8 cellular contexts compared by ENCODE assay signal in genomic region chr15:94670436-94671034, GRCh38.
DNase-seq lines count a peak whose midpoint lies in the region; TF ChIP-seq lines count a peak whose summit lies in the region.

No MANE protein-coding gene starts in this region.

- no peaks in the 10 kb centered on the region for H3K4me1 ChIP-seq in prostate gland (replicated peaks)

- intact Hi-C loops in prostate gland (cut with DNase I), result no loop called here

- DNase-seq in GM06990 (ENCODE audit: extremely low read depth, insufficient read length), result no peak
- peak; percentile 37 for DNase-seq in HT1080 (ENCODE audit: low read depth)
- DNase-seq in RPMI8226, result peak; percentile 13
- peak; percentile 55 for DNase-seq in fibroblast of peridontal ligament (ENCODE audit: extremely low read depth)
- DNase-seq in prostate gland (ENCODE audit: low spot score), result no peak
- no peak for DNase-seq in activated T-cell treated with anti-CD3 and anti-CD28 coated beads for 4 hours
- no peak for DNase-seq in stimulated activated CD4-positive, alpha-beta T cell treated with anti-CD3 and anti-CD28 coated beads, Interleukin-15, amount 100 ng/mL, for 24 hours
- no peak for DNase-seq in UCSD-AML1 (lab: John Stamatoyannopoulos, UW; ENCODE audit: unreplicated experiment)

- TF ChIP-seq POLR2A in prostate gland (IDR thresholded peaks at IDR 0.05), result no peak

- TF ChIP-seq CTCF in GM06990 (IDR thresholded peaks at IDR 0.05; ENCODE audit: insufficient read depth, low read length, poor library complexity, severe bottlenecking), result peak; percentile 54
- TF ChIP-seq CTCF in prostate gland (IDR thresholded peaks at IDR 0.05), result peak in 3 of 4 experiments; percentile 54 to 76 (median 71)

- no peaks in the 10 kb centered on the region for H3K9me3 ChIP-seq in prostate gland

- H3K4me3 ChIP-seq in GM06990 (replicated peaks; ENCODE audit: low read depth, low read length) (no peak overlapping the region), prostate gland (no peak overlapping the region)

- under 1% methylated on average over 3 of the region's 3 CpGs for WGBS in prostate gland

- H3K27ac ChIP-seq in prostate gland, result peak overlapping the region; percentile 20 to 21

- no peaks in the 10 kb centered on the region for H3K27me3 ChIP-seq in GM06990 (replicated peaks; ENCODE audit: control insufficient read depth, insufficient read depth, low read length)
- no peaks in the 10 kb centered on the region for H3K27me3 ChIP-seq in prostate gland (replicated peaks; ENCODE audit: insufficient read depth)

- H3K36me3 ChIP-seq in GM06990 (ENCODE audit: control insufficient read depth, insufficient read depth, low read length) (no peaks in the 10 kb centered on the region), prostate gland (no peaks in the 10 kb centered on the region)

Comparison
In these comparisons a context has a peak if more than half of its experiments do, and no peak if none do; other contexts are left out.
1. DNase-seq: peak in HT1080 (single experiment), RPMI8226 (single experiment) and fibroblast of peridontal ligament (single experiment); none in GM06990 (single experiment), prostate gland (single experiment), activated T-cell treated with anti-CD3 and anti-CD28 coated beads for 4 hours (single experiment), stimulated activated CD4-positive, alpha-beta T cell treated with anti-CD3 and anti-CD28 coated beads, Interleukin-15, amount 100 ng/mL, for 24 hours (single experiment) and UCSD-AML1 (single experiment).